ENCODE assay signal across 1 cellular context in the genomic region with DNA sequence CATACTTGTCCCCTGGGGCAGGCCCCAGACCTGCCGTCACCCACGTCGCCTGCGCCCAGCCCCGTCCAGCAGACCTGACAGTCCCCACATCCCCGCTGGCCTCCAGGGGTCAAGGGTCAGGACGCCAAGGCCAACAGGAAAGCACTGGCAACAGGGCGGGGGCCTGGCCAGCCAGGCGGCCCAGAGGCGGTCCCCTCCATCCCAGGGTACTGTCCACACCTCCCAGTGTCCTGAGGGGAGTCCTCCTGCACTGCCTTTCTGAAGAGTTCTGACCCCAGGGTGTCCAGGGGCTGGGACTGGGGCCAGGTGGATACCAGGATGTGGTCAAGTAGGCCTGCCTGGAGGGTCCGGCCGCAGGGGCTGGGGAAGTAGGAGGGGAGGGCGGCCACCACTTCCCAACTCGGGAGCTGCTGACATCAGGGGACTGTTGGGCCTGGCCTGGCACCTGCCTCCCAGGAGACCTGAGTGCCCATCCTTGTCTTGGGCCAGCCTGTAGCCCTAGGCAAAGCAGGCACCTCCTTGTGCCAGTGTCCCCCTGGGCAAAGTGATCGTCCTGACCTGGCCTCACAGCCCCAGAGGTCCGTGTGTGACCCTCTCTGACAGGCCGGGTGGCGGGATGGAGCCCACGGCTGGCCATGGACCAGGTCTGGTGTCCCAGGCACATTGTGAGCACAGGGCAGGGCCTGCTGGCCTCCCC.
TF ChIP-seq lines count a peak whose summit lies in the region.

No MANE protein-coding gene starts in this region.

TF ChIP-seq in HepG2, 621 proteins besides CTCF, POLR2A, EP300 and RAD21 (continued from another document and continues in another):
- TF ChIP-seq, protein P1, sequence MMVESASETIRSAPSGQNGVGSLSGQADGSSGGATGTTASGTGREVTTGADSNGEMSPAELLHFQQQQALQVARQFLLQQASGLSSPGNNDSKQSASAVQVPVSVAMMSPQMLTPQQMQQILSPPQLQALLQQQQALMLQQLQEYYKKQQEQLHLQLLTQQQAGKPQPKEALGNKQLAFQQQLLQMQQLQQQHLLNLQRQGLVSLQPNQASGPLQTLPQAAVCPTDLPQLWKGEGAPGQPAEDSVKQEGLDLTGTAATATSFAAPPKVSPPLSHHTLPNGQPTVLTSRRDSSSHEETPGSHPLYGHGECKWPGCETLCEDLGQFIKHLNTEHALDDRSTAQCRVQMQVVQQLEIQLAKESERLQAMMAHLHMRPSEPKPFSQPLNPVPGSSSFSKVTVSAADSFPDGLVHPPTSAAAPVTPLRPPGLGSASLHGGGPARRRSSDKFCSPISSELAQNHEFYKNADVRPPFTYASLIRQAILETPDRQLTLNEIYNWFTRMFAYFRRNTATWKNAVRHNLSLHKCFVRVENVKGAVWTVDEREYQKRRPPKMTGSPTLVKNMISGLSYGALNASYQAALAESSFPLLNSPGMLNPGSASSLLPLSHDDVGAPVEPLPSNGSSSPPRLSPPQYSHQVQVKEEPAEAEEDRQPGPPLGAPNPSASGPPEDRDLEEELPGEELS (CRISPR knock-in tag; IDR thresholded peaks at IDR 0.05) = peak; percentile 78
- TF ChIP-seq ZNF766 (CRISPR knock-in tag; IDR thresholded peaks at IDR 0.05; ENCODE audit: borderline replicate concordance) (no peak), MATR3 (CRISPR knock-in tag; IDR thresholded peaks at IDR 0.05) (no peak), HNF4G (IDR thresholded peaks at IDR 0.05; ENCODE audit: borderline replicate concordance, low read depth, low read length) (peak; percentile 64), HNF4G (CRISPR knock-in tag; IDR thresholded peaks at IDR 0.05; ENCODE audit: borderline replicate concordance, low read depth) (peak; percentile 87; the same call in 1 of the 2 replicates), ZNF232 (CRISPR knock-in tag; IDR thresholded peaks at IDR 0.05; ENCODE audit: borderline replicate concordance) (no peak), HDAC6 (IDR thresholded peaks at IDR 0.05; ENCODE audit: low read depth, low read length) (no peak), ZKSCAN5 (CRISPR knock-in tag; IDR thresholded peaks at IDR 0.05) (no peak), ZMYM3 (CRISPR knock-in tag; IDR thresholded peaks at IDR 0.05) (peak; percentile 48; the same call in 1 of the 2 replicates), MTF1 (CRISPR knock-in tag; IDR thresholded peaks at IDR 0.05) (no peak), BHLHE40 (IDR thresholded peaks at IDR 0.05; ENCODE audit: low read length) (no peak), JUN (CRISPR knock-in tag; IDR thresholded peaks at IDR 0.05) (no peak), DMAP1 (CRISPR knock-in tag; IDR thresholded peaks at IDR 0.05) (no peak; the same call in 1 of the 2 replicates), SUZ12 (IDR thresholded peaks at IDR 0.05; ENCODE audit: low read depth, low read length) (no peak), ZNF205 (CRISPR knock-in tag; IDR thresholded peaks at IDR 0.05) (peak; percentile 46; the same call in 1 of the 2 replicates), PHF8 (CRISPR knock-in tag; IDR thresholded peaks at IDR 0.05) (peak; percentile 56), NFKB2 (CRISPR knock-in tag; IDR thresholded peaks at IDR 0.05; ENCODE audit: borderline replicate concordance) (no peak), MEF2D (CRISPR knock-in tag; IDR thresholded peaks at IDR 0.05) (peak; percentile 53; the same call in 1 of the 2 replicates), SAP130 (CRISPR knock-in tag; IDR thresholded peaks at IDR 0.05; ENCODE audit: low read depth) (peak; percentile 90), ZNF260 (CRISPR knock-in tag; IDR thresholded peaks at IDR 0.05; ENCODE audit: borderline replicate concordance, low read depth) (no peak), ZNF251 (CRISPR knock-in tag; IDR thresholded peaks at IDR 0.05) (no peak), ZNF282 (IDR thresholded peaks at IDR 0.05; ENCODE audit: partially characterized antibody) (no peak), MIER3 (CRISPR knock-in tag; IDR thresholded peaks at IDR 0.05; ENCODE audit: borderline replicate concordance) (peak; percentile 70; the same call in 1 of the 2 replicates), ZNF891 (CRISPR knock-in tag; IDR thresholded peaks at IDR 0.05) (peak; percentile 49; the same call in 1 of the 2 replicates), ZNF12 (CRISPR knock-in tag; IDR thresholded peaks at IDR 0.05) (no peak), RBFOX2 (IDR thresholded peaks at IDR 0.05; ENCODE audit: low read depth, low read length) (peak; percentile 52), ZNF761 (CRISPR knock-in tag; conservative IDR thresholded peaks at IDR 0.05) (no peak), MED13 (CRISPR knock-in tag; IDR thresholded peaks at IDR 0.05) (no peak), SP140L (CRISPR knock-in tag; IDR thresholded peaks at IDR 0.05; ENCODE audit: borderline replicate concordance) (no peak), KLF15 (CRISPR knock-in tag; IDR thresholded peaks at IDR 0.05; ENCODE audit: borderline replicate concordance) (no peak), TBX3 (IDR thresholded peaks at IDR 0.05; ENCODE audit: borderline replicate concordance) (no peak), TEAD2 (CRISPR knock-in tag; IDR thresholded peaks at IDR 0.05) (no peak), SKI (IDR thresholded peaks at IDR 0.05; ENCODE audit: partially characterized antibody) (peak; percentile 35)
- TF ChIP-seq, protein P2, sequence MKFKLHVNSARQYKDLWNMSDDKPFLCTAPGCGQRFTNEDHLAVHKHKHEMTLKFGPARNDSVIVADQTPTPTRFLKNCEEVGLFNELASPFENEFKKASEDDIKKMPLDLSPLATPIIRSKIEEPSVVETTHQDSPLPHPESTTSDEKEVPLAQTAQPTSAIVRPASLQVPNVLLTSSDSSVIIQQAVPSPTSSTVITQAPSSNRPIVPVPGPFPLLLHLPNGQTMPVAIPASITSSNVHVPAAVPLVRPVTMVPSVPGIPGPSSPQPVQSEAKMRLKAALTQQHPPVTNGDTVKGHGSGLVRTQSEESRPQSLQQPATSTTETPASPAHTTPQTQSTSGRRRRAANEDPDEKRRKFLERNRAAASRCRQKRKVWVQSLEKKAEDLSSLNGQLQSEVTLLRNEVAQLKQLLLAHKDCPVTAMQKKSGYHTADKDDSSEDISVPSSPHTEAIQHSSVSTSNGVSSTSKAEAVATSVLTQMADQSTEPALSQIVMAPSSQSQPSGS (CRISPR knock-in tag; IDR thresholded peaks at IDR 0.05) = peak; percentile 48; the same call in 1 of the 2 replicates
- TF ChIP-seq, protein P3, sequence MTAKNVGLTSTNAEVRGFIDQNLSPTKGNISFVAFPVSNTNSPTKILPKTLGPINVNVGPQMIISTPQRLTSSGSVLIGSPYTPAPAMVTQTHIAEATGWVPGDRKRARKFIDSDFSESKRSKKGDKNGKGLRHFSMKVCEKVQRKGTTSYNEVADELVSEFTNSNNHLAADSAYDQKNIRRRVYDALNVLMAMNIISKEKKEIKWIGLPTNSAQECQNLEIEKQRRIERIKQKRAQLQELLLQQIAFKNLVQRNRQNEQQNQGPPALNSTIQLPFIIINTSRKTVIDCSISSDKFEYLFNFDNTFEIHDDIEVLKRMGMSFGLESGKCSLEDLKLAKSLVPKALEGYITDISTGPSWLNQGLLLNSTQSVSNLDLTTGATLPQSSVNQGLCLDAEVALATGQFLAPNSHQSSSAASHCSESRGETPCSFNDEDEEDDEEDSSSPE (CRISPR knock-in tag; IDR thresholded peaks at IDR 0.05) = peak; percentile 58
- TF ChIP-seq, protein P4, sequence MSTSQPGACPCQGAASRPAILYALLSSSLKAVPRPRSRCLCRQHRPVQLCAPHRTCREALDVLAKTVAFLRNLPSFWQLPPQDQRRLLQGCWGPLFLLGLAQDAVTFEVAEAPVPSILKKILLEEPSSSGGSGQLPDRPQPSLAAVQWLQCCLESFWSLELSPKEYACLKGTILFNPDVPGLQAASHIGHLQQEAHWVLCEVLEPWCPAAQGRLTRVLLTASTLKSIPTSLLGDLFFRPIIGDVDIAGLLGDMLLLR (CRISPR knock-in tag; IDR thresholded peaks at IDR 0.05) = no peak
- TF ChIP-seq, protein P5, sequence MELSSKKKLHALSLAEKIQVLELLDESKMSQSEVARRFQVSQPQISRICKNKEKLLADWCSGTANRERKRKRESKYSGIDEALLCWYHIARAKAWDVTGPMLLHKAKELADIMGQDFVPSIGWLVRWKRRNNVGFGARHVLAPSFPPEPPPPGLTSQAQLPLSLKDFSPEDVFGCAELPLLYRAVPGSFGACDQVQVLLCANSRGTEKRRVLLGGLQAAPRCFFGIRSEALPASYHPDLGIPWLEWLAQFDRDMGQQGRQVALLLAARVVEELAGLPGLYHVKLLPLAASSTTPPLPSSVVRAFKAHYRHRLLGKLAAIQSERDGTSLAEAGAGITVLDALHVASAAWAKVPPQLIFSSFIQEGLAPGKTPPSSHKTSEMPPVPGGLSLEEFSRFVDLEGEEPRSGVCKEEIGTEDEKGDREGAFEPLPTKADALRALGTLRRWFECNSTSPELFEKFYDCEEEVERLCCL (CRISPR knock-in tag; IDR thresholded peaks at IDR 0.05; ENCODE audit: borderline replicate concordance) = no peak
- TF ChIP-seq, protein P6, sequence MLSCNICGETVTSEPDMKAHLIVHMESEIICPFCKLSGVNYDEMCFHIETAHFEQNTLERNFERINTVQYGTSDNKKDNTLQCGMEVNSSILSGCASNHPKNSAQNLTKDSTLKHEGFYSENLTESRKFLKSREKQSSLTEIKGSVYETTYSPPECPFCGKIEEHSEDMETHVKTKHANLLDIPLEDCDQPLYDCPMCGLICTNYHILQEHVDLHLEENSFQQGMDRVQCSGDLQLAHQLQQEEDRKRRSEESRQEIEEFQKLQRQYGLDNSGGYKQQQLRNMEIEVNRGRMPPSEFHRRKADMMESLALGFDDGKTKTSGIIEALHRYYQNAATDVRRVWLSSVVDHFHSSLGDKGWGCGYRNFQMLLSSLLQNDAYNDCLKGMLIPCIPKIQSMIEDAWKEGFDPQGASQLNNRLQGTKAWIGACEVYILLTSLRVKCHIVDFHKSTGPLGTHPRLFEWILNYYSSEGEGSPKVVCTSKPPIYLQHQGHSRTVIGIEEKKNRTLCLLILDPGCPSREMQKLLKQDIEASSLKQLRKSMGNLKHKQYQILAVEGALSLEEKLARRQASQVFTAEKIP (CRISPR knock-in tag; IDR thresholded peaks at IDR 0.05; ENCODE audit: borderline replicate concordance) = no peak
- TF ChIP-seq, protein P7, sequence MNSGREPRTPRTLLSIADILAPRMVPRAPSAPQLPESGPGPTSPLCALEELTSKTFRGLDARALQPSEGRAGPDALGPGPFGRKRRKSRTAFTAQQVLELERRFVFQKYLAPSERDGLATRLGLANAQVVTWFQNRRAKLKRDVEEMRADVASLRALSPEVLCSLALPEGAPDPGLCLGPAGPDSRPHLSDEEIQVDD (CRISPR knock-in tag; IDR thresholded peaks at IDR 0.05; ENCODE audit: borderline replicate concordance) = no peak
- TF ChIP-seq, protein P8, sequence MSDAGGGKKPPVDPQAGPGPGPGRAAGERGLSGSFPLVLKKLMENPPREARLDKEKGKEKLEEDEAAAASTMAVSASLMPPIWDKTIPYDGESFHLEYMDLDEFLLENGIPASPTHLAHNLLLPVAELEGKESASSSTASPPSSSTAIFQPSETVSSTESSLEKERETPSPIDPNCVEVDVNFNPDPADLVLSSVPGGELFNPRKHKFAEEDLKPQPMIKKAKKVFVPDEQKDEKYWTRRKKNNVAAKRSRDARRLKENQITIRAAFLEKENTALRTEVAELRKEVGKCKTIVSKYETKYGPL (CRISPR knock-in tag; IDR thresholded peaks at IDR 0.05) = no peak
- TF ChIP-seq, protein P9, sequence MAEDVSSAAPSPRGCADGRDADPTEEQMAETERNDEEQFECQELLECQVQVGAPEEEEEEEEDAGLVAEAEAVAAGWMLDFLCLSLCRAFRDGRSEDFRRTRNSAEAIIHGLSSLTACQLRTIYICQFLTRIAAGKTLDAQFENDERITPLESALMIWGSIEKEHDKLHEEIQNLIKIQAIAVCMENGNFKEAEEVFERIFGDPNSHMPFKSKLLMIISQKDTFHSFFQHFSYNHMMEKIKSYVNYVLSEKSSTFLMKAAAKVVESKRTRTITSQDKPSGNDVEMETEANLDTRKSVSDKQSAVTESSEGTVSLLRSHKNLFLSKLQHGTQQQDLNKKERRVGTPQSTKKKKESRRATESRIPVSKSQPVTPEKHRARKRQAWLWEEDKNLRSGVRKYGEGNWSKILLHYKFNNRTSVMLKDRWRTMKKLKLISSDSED (CRISPR knock-in tag; IDR thresholded peaks at IDR 0.05) = no peak
- TF ChIP-seq, protein P10, sequence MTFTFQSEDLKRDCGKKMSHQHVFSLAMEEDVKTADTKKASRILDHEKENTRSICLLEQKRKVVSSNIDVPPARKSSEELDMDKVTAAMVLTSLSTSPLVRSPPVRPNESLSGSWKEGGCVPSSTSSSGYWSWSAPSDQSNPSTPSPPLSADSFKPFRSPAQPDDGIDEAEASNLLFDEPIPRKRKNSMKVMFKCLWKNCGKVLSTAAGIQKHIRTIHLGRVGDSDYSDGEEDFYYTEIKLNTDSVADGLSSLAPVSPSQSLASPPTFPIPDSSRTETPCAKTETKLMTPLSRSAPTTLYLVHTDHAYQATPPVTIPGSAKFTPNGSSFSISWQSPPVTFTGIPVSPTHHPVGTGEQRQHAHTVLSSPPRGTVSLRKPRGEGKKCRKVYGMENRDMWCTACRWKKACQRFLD (CRISPR knock-in tag; IDR thresholded peaks at IDR 0.05; ENCODE audit: borderline replicate concordance) = no peak
- TF ChIP-seq, protein P11, sequence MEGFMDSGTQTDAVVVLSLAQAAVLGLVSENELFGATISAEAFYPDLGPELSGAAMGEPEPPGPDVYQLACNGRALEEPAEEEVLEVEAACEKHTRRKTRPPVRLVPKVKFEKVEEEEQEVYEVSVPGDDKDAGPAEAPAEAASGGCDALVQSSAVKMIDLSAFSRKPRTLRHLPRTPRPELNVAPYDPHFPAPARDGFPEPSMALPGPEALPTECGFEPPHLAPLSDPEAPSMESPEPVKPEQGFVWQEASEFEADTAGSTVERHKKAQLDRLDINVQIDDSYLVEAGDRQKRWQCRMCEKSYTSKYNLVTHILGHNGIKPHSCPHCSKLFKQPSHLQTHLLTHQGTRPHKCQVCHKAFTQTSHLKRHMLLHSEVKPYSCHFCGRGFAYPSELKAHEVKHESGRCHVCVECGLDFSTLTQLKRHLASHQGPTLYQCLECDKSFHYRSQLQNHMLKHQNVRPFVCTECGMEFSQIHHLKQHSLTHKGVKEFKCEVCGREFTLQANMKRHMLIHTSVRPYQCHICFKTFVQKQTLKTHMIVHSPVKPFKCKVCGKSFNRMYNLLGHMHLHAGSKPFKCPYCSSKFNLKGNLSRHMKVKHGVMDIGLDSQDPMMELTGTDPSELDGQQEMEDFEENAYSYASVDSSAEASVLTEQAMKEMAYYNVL (CRISPR knock-in tag; IDR thresholded peaks at IDR 0.05; ENCODE audit: borderline replicate concordance) = peak; percentile 78
- TF ChIP-seq, protein P12, sequence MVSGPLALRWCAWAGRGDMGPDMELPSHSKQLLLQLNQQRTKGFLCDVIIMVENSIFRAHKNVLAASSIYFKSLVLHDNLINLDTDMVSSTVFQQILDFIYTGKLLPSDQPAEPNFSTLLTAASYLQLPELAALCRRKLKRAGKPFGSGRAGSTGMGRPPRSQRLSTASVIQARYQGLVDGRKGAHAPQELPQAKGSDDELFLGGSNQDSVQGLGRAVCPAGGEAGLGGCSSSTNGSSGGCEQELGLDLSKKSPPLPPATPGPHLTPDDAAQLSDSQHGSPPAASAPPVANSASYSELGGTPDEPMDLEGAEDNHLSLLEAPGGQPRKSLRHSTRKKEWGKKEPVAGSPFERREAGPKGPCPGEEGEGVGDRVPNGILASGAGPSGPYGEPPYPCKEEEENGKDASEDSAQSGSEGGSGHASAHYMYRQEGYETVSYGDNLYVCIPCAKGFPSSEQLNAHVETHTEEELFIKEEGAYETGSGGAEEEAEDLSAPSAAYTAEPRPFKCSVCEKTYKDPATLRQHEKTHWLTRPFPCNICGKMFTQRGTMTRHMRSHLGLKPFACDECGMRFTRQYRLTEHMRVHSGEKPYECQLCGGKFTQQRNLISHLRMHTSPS (CRISPR knock-in tag; IDR thresholded peaks at IDR 0.05; ENCODE audit: low read depth) = peak; percentile 67; the same call in 1 of the 2 replicates
- TF ChIP-seq, protein P13, sequence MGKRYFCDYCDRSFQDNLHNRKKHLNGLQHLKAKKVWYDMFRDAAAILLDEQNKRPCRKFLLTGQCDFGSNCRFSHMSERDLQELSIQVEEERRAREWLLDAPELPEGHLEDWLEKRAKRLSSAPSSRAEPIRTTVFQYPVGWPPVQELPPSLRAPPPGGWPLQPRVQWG (CRISPR knock-in tag; IDR thresholded peaks at IDR 0.05; ENCODE audit: borderline replicate concordance, low read depth) = no peak
